ENCODE assay signal across 18 cellular contexts in the genomic region with DNA sequence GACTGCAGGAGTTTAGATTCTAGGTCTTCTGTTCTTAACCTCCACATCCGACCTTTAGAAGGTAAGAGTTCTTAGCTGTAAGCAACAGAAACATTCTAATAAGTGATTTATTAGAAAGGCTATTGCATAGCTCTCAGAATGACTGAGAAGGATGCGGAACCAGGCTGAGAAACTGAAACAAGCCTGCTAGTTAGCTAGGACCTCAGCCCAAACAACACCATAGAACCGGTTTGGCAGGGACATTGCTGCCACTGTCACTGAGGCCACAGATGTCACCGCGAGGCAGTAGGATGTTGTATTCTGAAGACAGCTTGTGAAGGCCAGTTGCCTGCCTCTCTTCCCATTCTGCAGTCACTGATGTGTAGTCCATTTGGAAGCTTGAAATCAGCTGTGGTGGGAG.
A peak's percentile ranks its signal among the peaks of the same experiment; 100 is the strongest.
DNase-seq lines count a peak whose midpoint lies in the region; ATAC-seq, FAIRE-seq and TF ChIP-seq lines count a peak whose summit lies in the region.
"Had no signal": no experiment of that assay in that cellular context is flagged by ENCODE, and none has a peak within 500 bp of the region (broad histone marks: within the 10 kb centered on the region; RNA-seq: fewer than 3 reads in every experiment).

No MANE protein-coding gene starts in this region.

- POLR2A ChIA-PET in naive thymus-derived CD8-positive, alpha-beta T cell (lab: Charles Lee): no interaction called here

- H3K27ac Mint-ChIP-seq in naive thymus-derived CD8-positive, alpha-beta T cell: no peak overlapping the region
- H3K27ac Mint-ChIP-seq: activated CD4-positive, alpha-beta memory T cell treated with anti-CD3 and anti-CD28 coated beads, Interleukin-2, amount 10 ng/mL, durations not matched to agents 7 days and 5 days; nephron; stimulated activated effector memory CD8-positive, alpha-beta T cell treated with anti-CD3 and anti-CD28 coated beads, Interleukin-12 subunit alpha, Interleukin-12 subunit beta, amount 100 ng/mL, for 72 hours had no signal

- peaks cover 0 to 10% (median 2%) of the 10 kb centered on the region in 5 donors for H3K27me3 Mint-ChIP-seq in naive thymus-derived CD8-positive, alpha-beta T cell

- H3K27me3 ChIP-seq in bronchial epithelial cell (ENCODE audit: control insufficient read depth, insufficient read depth, low read length): no peaks in the 10 kb centered on the region

- DNase-seq in bronchial epithelial cell (ENCODE audit: low read depth): no peak
- no peak for DNase-seq in NCI-H446 (lab: John Stamatoyannopoulos, UW)
- DNase-seq in naive thymus-derived CD8-positive, alpha-beta T cell: no peak
- no peak for DNase-seq in activated CD4-positive, CD25-positive, alpha-beta regulatory T cell (lab: John Stamatoyannopoulos, UW)
- DNase-seq: activated CD4-positive, alpha-beta memory T cell treated with anti-CD3 and anti-CD28 coated beads, Interleukin-2, amount 10 ng/mL, durations not matched to agents 7 days and 5 days; amniotic stem cell; glutamatergic neuron; left colon; NCI-H187; NCI-H2227 treated with DMSO at 0.1 percent for 48 hours had no signal

- no peak overlapping the region for H3K4me3 Mint-ChIP-seq in naive thymus-derived CD8-positive, alpha-beta T cell
- H3K4me3 Mint-ChIP-seq: activated CD4-positive, alpha-beta memory T cell treated with anti-CD3 and anti-CD28 coated beads, Interleukin-2, amount 10 ng/mL, durations not matched to agents 7 days and 5 days; nephron; stimulated activated effector memory CD8-positive, alpha-beta T cell treated with anti-CD3 and anti-CD28 coated beads, Interleukin-12 subunit alpha, Interleukin-12 subunit beta, amount 100 ng/mL, for 72 hours had no signal

- ATAC-seq in GM18520 (IDR thresholded peaks at IDR 0.05; ENCODE audit: unreplicated experiment): peak; percentile 80
- ATAC-seq in GM19438 (IDR thresholded peaks at IDR 0.05; ENCODE audit: low read depth, unreplicated experiment): peak; percentile 64
- peak; percentile 45 for ATAC-seq in HG02798 (IDR thresholded peaks at IDR 0.05; ENCODE audit: poor library complexity, unreplicated experiment)
- ATAC-seq in HG03095 (IDR thresholded peaks at IDR 0.05; ENCODE audit: unreplicated experiment): no peak
- ATAC-seq in naive thymus-derived CD8-positive, alpha-beta T cell: no peak
- ATAC-seq: HCT116; left colon; stimulated activated effector memory CD8-positive, alpha-beta T cell treated with anti-CD3 and anti-CD28 coated beads, Interleukin-12 subunit alpha, Interleukin-12 subunit beta, amount 100 ng/mL, for 72 hours had no signal

- H3K9me3 Mint-ChIP-seq in naive thymus-derived CD8-positive, alpha-beta T cell: peaks cover 0 to 2% (median 0%) of the 10 kb centered on the region in 9 donors
- H3K9me3 Mint-ChIP-seq: activated CD4-positive, alpha-beta memory T cell treated with anti-CD3 and anti-CD28 coated beads, Interleukin-2, amount 10 ng/mL, durations not matched to agents 7 days and 5 days; nephron; stimulated activated effector memory CD8-positive, alpha-beta T cell treated with anti-CD3 and anti-CD28 coated beads, Interleukin-12 subunit alpha, Interleukin-12 subunit beta, amount 100 ng/mL, for 72 hours had no signal

- peak; percentile 86 for FAIRE-seq in bronchial epithelial cell (lab: Jason Lieb, UNC)
- FAIRE-seq: G401.6 had no signal

- H3K36me3 ChIP-seq in bronchial epithelial cell (ENCODE audit: control insufficient read depth, insufficient read depth, low read length): no peaks in the 10 kb centered on the region

- no peaks in the 10 kb centered on the region for H3K36me3 Mint-ChIP-seq in naive thymus-derived CD8-positive, alpha-beta T cell
- H3K36me3 Mint-ChIP-seq: stimulated activated effector memory CD8-positive, alpha-beta T cell treated with anti-CD3 and anti-CD28 coated beads, Interleukin-12 subunit alpha, Interleukin-12 subunit beta, amount 100 ng/mL, for 72 hours had no signal

- H3K4me1 Mint-ChIP-seq in naive thymus-derived CD8-positive, alpha-beta T cell: no peaks in the 10 kb centered on the region
- H3K4me1 Mint-ChIP-seq: activated CD4-positive, alpha-beta memory T cell treated with anti-CD3 and anti-CD28 coated beads, Interleukin-2, amount 10 ng/mL, durations not matched to agents 7 days and 5 days; stimulated activated effector memory CD8-positive, alpha-beta T cell treated with anti-CD3 and anti-CD28 coated beads, Interleukin-12 subunit alpha, Interleukin-12 subunit beta, amount 100 ng/mL, for 72 hours had no signal

- H3K4me3 ChIP-seq in bronchial epithelial cell (ENCODE audit: low read depth, low read length): no peak overlapping the region

- no peak for TF ChIP-seq CTCF in bronchial epithelial cell (IDR thresholded peaks at IDR 0.05; ENCODE audit: insufficient read depth, low read length, severe bottlenecking)

Comparison
In these comparisons a context has a peak if more than half of its experiments do, and no peak if none do; other contexts are left out.
1. ATAC-seq: peak in GM18520 (single experiment), GM19438 (single experiment) and HG02798 (single experiment); none in HG03095 (single experiment) and naive thymus-derived CD8-positive, alpha-beta T cell (0 of 2).